ENCODE assay signal across 9 cellular contexts in the genomic region with DNA sequence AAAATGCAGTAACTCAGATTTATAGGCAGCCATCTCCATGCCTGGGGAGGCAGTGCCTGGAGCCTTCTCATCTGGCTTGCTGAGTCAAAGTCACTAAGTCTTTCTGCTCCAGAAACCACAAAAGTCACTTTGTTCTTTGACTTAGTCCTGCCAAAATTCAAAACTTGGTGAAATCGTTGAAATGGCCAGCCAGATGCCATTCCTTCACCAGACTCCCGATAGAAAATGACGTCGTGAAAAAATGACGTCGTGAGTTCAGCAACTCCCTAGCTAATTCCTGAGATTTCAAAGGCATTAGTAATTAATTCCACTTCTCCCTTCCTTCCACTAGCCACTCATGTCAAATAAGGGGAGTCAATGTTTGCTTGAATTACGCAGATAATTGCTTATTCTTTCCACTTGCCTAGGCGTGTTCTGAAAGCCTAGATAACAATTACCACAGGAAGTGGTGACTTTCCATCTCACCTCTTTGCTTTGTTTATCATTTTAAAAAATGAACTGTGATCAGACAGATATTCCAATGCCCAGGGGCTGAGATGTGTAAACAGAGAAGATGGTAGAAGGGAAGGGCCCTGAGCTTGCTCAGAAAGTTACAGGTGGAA. TPM values are rescaled to one million over a fixed set of nuclear protein-coding genes. Genes with fewer than 3 reads are reported as not detected.
DNase-seq lines count a peak whose midpoint lies in the region; ATAC-seq and TF ChIP-seq lines count a peak whose summit lies in the region.
"Had no signal": no experiment of that assay in that cellular context is flagged by ENCODE, and none has a peak within 500 bp of the region (broad histone marks: within the 10 kb centered on the region; RNA-seq: fewer than 3 reads in every experiment).

No MANE protein-coding gene starts in this region.

- H3K27ac ChIP-seq in GM23248 (peak overlapping the region; percentile 67), PC-3 (ENCODE audit: low read length) (peak overlapping the region; percentile 26), osteoblast (ENCODE audit: low read depth, low read length) (peak overlapping the region; percentile 87)

- peak overlapping the region; percentile 14; the same call in 1 of the 2 replicates for H3K9ac ChIP-seq in GM23248
- H3K9ac ChIP-seq in PC-3 (ENCODE audit: low read length): no peak overlapping the region

- H3K4me3 ChIP-seq in GM23248: no peak overlapping the region
- no peak overlapping the region for H3K4me3 ChIP-seq in PC-3 (ENCODE audit: low read length)
- H3K4me3 ChIP-seq in osteoblast (ENCODE audit: insufficient read depth, low read length): peak overlapping the region; percentile 3

- H3K4me1 ChIP-seq in GM23248 (ENCODE audit: insufficient read depth) (peaks cover 56% of the 10 kb centered on the region), PC-3 (ENCODE audit: insufficient read depth, low read length) (peaks cover 47% of the 10 kb centered on the region), osteoblast (ENCODE audit: insufficient read depth, low read length) (peaks cover 41% of the 10 kb centered on the region)

- CTCF ChIA-PET in PC-3 (lab: Charles Lee): no interaction called here

- H3K27me3 Mint-ChIP-seq in chondrocyte (ENCODE audit: low read depth): no peaks in the 10 kb centered on the region

- intact Hi-C loops in PC-3 (cut with micrococcal nuclease): loop anchor here (1.0 kb wide), 3 partner anchors 42 to 207 kb away; no protein-coding TSS in a partner anchor

- no peaks in the 10 kb centered on the region for H3K9me3 ChIP-seq in GM23248 (ENCODE audit: low read depth)
- H3K9me3 ChIP-seq in PC-3 (ENCODE audit: low read length): no peaks in the 10 kb centered on the region
- H3K9me3 ChIP-seq in osteoblast (ENCODE audit: low read depth, low read length): no peaks in the 10 kb centered on the region

- WGBS in GM23248 (ENCODE audit: low coverage in 1 of 2, low lambda C conversion rate in 2 of 2, missing lambda C conversion rate in 2 of 2), 2 experiments: 24 to 33% methylated on average over 8 of the region's 8 CpGs

- no peak overlapping the region for H3K27ac Mint-ChIP-seq in chondrocyte (ENCODE audit: unreplicated experiment)
- H3K27ac Mint-ChIP-seq: nephron had no signal

- no peak overlapping the region for H3K4me3 Mint-ChIP-seq in chondrocyte (ENCODE audit: unreplicated experiment)
- H3K4me3 Mint-ChIP-seq: nephron had no signal

- H3K4me1 Mint-ChIP-seq in chondrocyte (ENCODE audit: low read depth): peaks cover 17% of the 10 kb centered on the region
- H3K4me1 Mint-ChIP-seq: nephron had no signal

- no peak for TF ChIP-seq CTCF in PC-3 (conservative IDR thresholded peaks at IDR 0.05; ENCODE audit: low read depth, low read length)
- TF ChIP-seq CTCF in osteoblast (IDR thresholded peaks at IDR 0.05; ENCODE audit: extremely low read depth, low read depth, low read length): no peak
- no peak for TF ChIP-seq CTCF in chondrocyte (IDR thresholded peaks at IDR 0.05)

- H3K36me3 ChIP-seq in GM23248 (ENCODE audit: low read depth) (no peaks in the 10 kb centered on the region), PC-3 (ENCODE audit: low read depth, low read length) (no peaks in the 10 kb centered on the region), osteoblast (ENCODE audit: insufficient read depth, low read length) (no peaks in the 10 kb centered on the region)

- H4K20me1 ChIP-seq in GM23248 (ENCODE audit: insufficient read depth): no peaks in the 10 kb centered on the region
- H4K20me1 ChIP-seq in PC-3 (ENCODE audit: low read length): no peaks in the 10 kb centered on the region
- no peaks in the 10 kb centered on the region for H4K20me1 ChIP-seq in osteoblast (ENCODE audit: insufficient read depth, low read length)

- H2AFZ ChIP-seq in GM23248 (peak overlapping the region; percentile 67), PC-3 (ENCODE audit: low read length) (peak overlapping the region; percentile 36), osteoblast (ENCODE audit: low read length) (peak overlapping the region; percentile 74)

- H3K4me2 ChIP-seq in GM23248 (ENCODE audit: unreplicated experiment) (peak overlapping the region; percentile 9), PC-3 (ENCODE audit: low read length) (peak overlapping the region; percentile 33), osteoblast (ENCODE audit: insufficient read depth, low read length) (peak overlapping the region; percentile 52)

- H3K9me3 Mint-ChIP-seq in chondrocyte (ENCODE audit: low read depth): peaks cover 9% of the 10 kb centered on the region

- POLR2A ChIA-PET in PC-3 (lab: Charles Lee; ENCODE audit: unreplicated experiment): interaction anchor here (0.5 kb wide), 1 partner anchor 45 kb away, joined by 4 read pairs; no protein-coding TSS in a partner anchor

- H3K27me3 ChIP-seq in GM23248 (replicated peaks; ENCODE audit: insufficient read depth): no peaks in the 10 kb centered on the region
- no peaks in the 10 kb centered on the region for H3K27me3 ChIP-seq in PC-3 (ENCODE audit: low read length)
- H3K27me3 ChIP-seq in osteoblast (ENCODE audit: insufficient read depth, low read length): no peaks in the 10 kb centered on the region

- H3K9me2 ChIP-seq in GM23248 (ENCODE audit: insufficient read depth): peaks cover under 1% of the 10 kb centered on the region; the same call in 1 of the 2 replicates
- no peaks in the 10 kb centered on the region for H3K9me2 ChIP-seq in PC-3 (replicated peaks; ENCODE audit: low read length)

- no TSS peak for BruUV-seq in PC-3 (replicated peaks; lab: Mats Ljungman, UMichigan)

- H3K79me2 ChIP-seq in GM23248 (ENCODE audit: insufficient read depth) (no peaks in the 10 kb centered on the region), PC-3 (ENCODE audit: low read length) (no peaks in the 10 kb centered on the region), osteoblast (ENCODE audit: insufficient read depth, low read length) (no peaks in the 10 kb centered on the region)

- ATAC-seq in PC-3: peak; percentile 57
- ATAC-seq in GM18517 (IDR thresholded peaks at IDR 0.05; ENCODE audit: unreplicated experiment): no peak

- H3K36me3 Mint-ChIP-seq in chondrocyte (ENCODE audit: low read depth): no peaks in the 10 kb centered on the region

- in situ Hi-C loops in GM23248 (cut with MboI): no loop called here

- H3F3A ChIP-seq in GM23248 (ENCODE audit: insufficient read depth) (peaks cover 29% of the 10 kb centered on the region), PC-3 (ENCODE audit: low read length, unreplicated experiment) (no peaks in the 10 kb centered on the region)

- DNase-seq in GM23248 (peak; percentile 78), PC-3 (peak; percentile 84), astrocyte of the hippocampus (ENCODE audit: low read depth, low spot score) (peak; percentile 93), osteoblast (ENCODE audit: insufficient read length, low spot score, missing footprints) (peak; percentile 81), chondrocyte (ENCODE audit: low spot score) (no peak), NCI-H446 treated with DMSO at 0.1 percent for 48 hours (lab: John Stamatoyannopoulos, UW) (no peak), NCI-H1092 (lab: John Stamatoyannopoulos, UW) (no peak)

RNA-seq across cellular contexts. Expression of a gene that starts 48.5 kb away (rescaled TPM):
- total RNA-seq in GM23248 (2014; rRNA removed; shearing (Covaris generic)): 25.8 and 28.2 TPM in 2 replicates
- 21.8 and 24.2 TPM in 2 replicates for polyA plus RNA-seq in GM23248 (2016; fragmentation: Nextera tagmentation; extraction: Ambion mirVana)
- total RNA-seq in PC-3 (2014; rRNA removed): 10.5 and 11.6 TPM in 2 replicates
- total RNA-seq in osteoblast: 30.8 and 37.7 TPM in 2 replicates
- total RNA-seq in chondrocyte: 5.7 to 10.6 TPM (median 7.6 TPM) in 3 replicates

Comparison
In these comparisons a context has a peak if more than half of its experiments do, and no peak if none do; other contexts are left out.
1. DNase-seq: peak in GM23248 (single experiment), PC-3 (single experiment), astrocyte of the hippocampus (single experiment) and osteoblast (single experiment); none in chondrocyte (single experiment), NCI-H446 treated with DMSO at 0.1 percent for 48 hours (single experiment) and NCI-H1092 (single experiment).
2. H3K27ac ChIP-seq: peak in every context shown above with its lines; median percentile 87 in osteoblast; 67 in GM23248; 26 in PC-3.
3. Peak in every context shown above with its lines, with median percentiles within 50 percentile points of each other: H2AFZ ChIP-seq and H3K4me2 ChIP-seq.